In the genomic region with DNA sequence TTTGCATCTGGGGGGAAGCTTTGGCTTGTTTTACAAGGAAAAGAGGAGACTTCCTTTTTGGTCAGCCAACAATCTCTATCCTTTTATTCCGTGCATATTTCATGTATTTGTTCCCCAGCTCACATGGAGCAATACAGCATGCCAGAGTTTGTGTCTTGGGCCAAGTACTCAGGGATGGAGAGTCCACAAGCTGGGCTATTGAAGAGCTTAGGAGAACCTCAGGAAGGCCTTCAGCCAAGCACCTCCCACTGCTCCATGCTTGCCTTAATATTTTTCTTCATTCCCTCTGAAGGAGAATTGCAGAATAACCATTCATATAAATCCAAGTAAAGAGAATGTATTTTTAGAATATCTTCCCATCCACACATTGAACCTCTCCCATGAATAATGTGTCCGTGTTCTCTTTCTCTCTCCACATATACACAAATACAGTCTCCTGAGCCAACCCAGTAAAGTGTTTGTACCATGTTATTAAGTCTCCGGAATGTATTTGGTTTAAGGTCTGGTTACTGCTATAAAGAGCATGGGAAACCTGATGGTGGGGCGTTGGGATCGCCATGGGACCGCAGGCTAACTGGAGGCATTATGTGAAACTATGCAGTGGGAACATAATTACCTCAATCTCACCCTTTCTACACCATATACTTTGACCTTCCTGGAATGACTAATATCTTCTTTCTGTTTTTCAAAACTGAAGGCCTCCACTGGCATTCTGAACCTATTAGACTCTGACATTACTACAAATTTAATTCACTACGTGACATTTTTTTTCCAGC, we compare ENCODE assay signal across 9 cellular contexts. TPM values are rescaled to one million over a fixed set of nuclear protein-coding genes. Genes with fewer than 3 reads are reported as not detected.
A peak's percentile ranks its signal among the peaks of the same experiment; 100 is the strongest.
DNase-seq lines count a peak whose midpoint lies in the region; TF ChIP-seq lines count a peak whose summit lies in the region.
"Had no signal": no experiment of that assay in that cellular context is flagged by ENCODE, and none has a peak within 500 bp of the region (broad histone marks: within the 10 kb centered on the region; RNA-seq: fewer than 3 reads in every experiment).

No MANE protein-coding gene starts in this region.

- peaks cover 25% of the 10 kb centered on the region for H3K36me3 Mint-ChIP-seq in nephron (ENCODE audit: low read depth)
- H3K36me3 Mint-ChIP-seq: naive thymus-derived CD8-positive, alpha-beta T cell had no signal

- H3K4me1 Mint-ChIP-seq in nephron, result peaks cover 60% of the 10 kb centered on the region

- TF ChIP-seq CTCF in nephron (IDR thresholded peaks at IDR 0.05; ENCODE audit: unreplicated experiment in 3 of 3) (no peak), vagina (IDR thresholded peaks at IDR 0.05) (no peak)

- TF ChIP-seq POLR2A in vagina (IDR thresholded peaks at IDR 0.05), result no peak

- peak overlapping the region; percentile 36 to 93 (median 64) for H3K27ac Mint-ChIP-seq in nephron
- H3K27ac Mint-ChIP-seq: activated T-helper 17 cell treated with anti-CD3 and anti-CD28 coated beads, Interleukin-2, amount 50 U/mL, for 72 hours; naive thymus-derived CD8-positive, alpha-beta T cell had no signal

- no peaks in the 10 kb centered on the region for H3K27me3 ChIP-seq in vagina

- peaks cover 34% of the 10 kb centered on the region for H3K4me1 ChIP-seq in vagina

- intact Hi-C loops in vagina (cut with DNase I), result no loop called here

- H3K9me3 ChIP-seq in vagina, result no peaks in the 10 kb centered on the region

- H3K27me3 Mint-ChIP-seq in nephron (ENCODE audit: low read depth), result no peaks in the 10 kb centered on the region

- peak overlapping the region; percentile 72 to 77 for H3K4me3 ChIP-seq in vagina

- DNase-seq in RPMI7951 (ENCODE audit: low read depth) (peak; percentile 44), fibroblast of peridontal ligament (ENCODE audit: extremely low read depth) (peak; percentile 95), vagina (ENCODE audit: extremely low spot score in 2 of 2) (no peak), iPS-NIHi7 (ENCODE audit: extremely low spot score) (no peak), NCI-H2171 (lab: John Stamatoyannopoulos, UW) (no peak)
- no peak for DNase-seq in stimulated activated CD4-positive, alpha-beta T cell treated with anti-CD3 and anti-CD28 coated beads, Interleukin-15, amount 100 ng/mL, for 24 hours
- DNase-seq: naive thymus-derived CD8-positive, alpha-beta T cell had no signal

- H3K4me3 Mint-ChIP-seq in nephron, result peak overlapping the region; percentile 54 to 94 (median 74)
- H3K4me3 Mint-ChIP-seq: activated T-helper 17 cell treated with anti-CD3 and anti-CD28 coated beads, Interleukin-2, amount 50 U/mL, for 72 hours; naive thymus-derived CD8-positive, alpha-beta T cell had no signal

- no peaks in the 10 kb centered on the region for H3K36me3 ChIP-seq in vagina

- H3K27ac ChIP-seq in vagina, result peak overlapping the region; percentile 95

- no peaks in the 10 kb centered on the region for H3K9me3 Mint-ChIP-seq in nephron
- H3K9me3 Mint-ChIP-seq: activated T-helper 17 cell treated with anti-CD3 and anti-CD28 coated beads, Interleukin-2, amount 50 U/mL, for 72 hours; naive thymus-derived CD8-positive, alpha-beta T cell had no signal

RNA-seq across cellular contexts. Expression of gene LAMA4, which starts 3.0 kb away (rescaled TPM):
- total RNA-seq in RPMI7951 (2014; rRNA removed; shearing (Covaris generic)), result 7.6 and 7.7 TPM in 2 replicates
- 56.5 TPM for total RNA-seq in vagina
- total RNA-seq: activated T-helper 17 cell treated with anti-CD3 and anti-CD28 coated beads, Interleukin-2, amount 50 U/mL, for 72 hours; naive thymus-derived CD8-positive, alpha-beta T cell had no signal

Comparison
In these comparisons a context has a peak if more than half of its experiments do, and no peak if none do; other contexts are left out.
1. DNase-seq: peak in RPMI7951 (single experiment) and fibroblast of peridontal ligament (single experiment); none in vagina (0 of 2), iPS-NIHi7 (single experiment), NCI-H2171 (single experiment) and stimulated activated CD4-positive, alpha-beta T cell treated with anti-CD3 and anti-CD28 coated beads, Interleukin-15, amount 100 ng/mL, for 24 hours (single experiment).